Comparison of ENCODE assay signal across 8 cellular contexts in genomic region chr12:76927170-76927784, GRCh38. TPM values are rescaled to one million over a fixed set of nuclear protein-coding genes. Genes with fewer than 3 reads are reported as not detected.
A peak's percentile ranks its signal among the peaks of the same experiment; 100 is the strongest.
DNase-seq lines count a peak whose midpoint lies in the region; ATAC-seq and TF ChIP-seq lines count a peak whose summit lies in the region.

No MANE protein-coding gene starts in this region.

- H3K9me1 ChIP-seq in IMR-90 (ENCODE audit: insufficient read depth, low read length), result peaks cover 3% of the 10 kb centered on the region

- no peak overlapping the region for H3K56ac ChIP-seq in IMR-90 (ENCODE audit: extremely low read depth, insufficient read depth, low read length)

- H3K27me3 ChIP-seq in IMR-90 (ENCODE audit: control insufficient read depth, insufficient read depth, low read length) (no peaks in the 10 kb centered on the region; the same call in 1 of the 2 replicates), left ventricle myocardium inferior (ENCODE audit: low read depth) (peaks cover 7% of the 10 kb centered on the region), testis (no peaks in the 10 kb centered on the region)

- CTCF ChIA-PET in IMR-90 (lab: Yijun Ruan, JAX), result no interaction called here

- TF ChIP-seq RAD21 in IMR-90 (IDR thresholded peaks at IDR 0.05; ENCODE audit: low read length), result peak; percentile 74

- no peak overlapping the region for H4K8ac ChIP-seq in IMR-90 (ENCODE audit: low read depth in 2 of 2, low read length in 2 of 2)

- no peak overlapping the region for H4K91ac ChIP-seq in IMR-90 (ENCODE audit: insufficient read depth, low read depth, low read length)

- intact Hi-C loops in IMR-90 (cut with micrococcal nuclease) (loop anchor here (1.0 to 2.0 kb wide), 2 partner anchors 48 to 306 kb away; partner anchors contain the start of gene CSRP2), left ventricle myocardium inferior (cut with micrococcal nuclease) (no loop called here), testis (cut with DNase I; ENCODE audit: low total_unique reads) (no loop called here)

- H3K18ac ChIP-seq in IMR-90 (ENCODE audit: low read depth, low read length), result no peak overlapping the region

- dilution Hi-C loops in IMR-90 (cut with HindIII; ENCODE audit: low sequenced_read_pairs, unreplicated experiment), result no loop called here

- H2BK120ac ChIP-seq in IMR-90 (ENCODE audit: low read depth, low read length), result no peak overlapping the region

- H3K4me3 ChIP-seq in IMR-90 (ENCODE audit: insufficient read depth, low read depth, low read length) (no peak overlapping the region), left ventricle myocardium inferior (no peak overlapping the region), testis (no peak overlapping the region)

- no peak overlapping the region for H2AFZ ChIP-seq in IMR-90 (replicated peaks; ENCODE audit: low read length, poor library complexity)

- H3K4ac ChIP-seq in IMR-90 (ENCODE audit: low read depth, low read length), result no peak overlapping the region

- H2BK5ac ChIP-seq in IMR-90 (ENCODE audit: low read depth, low read length, poor library complexity, severe bottlenecking), result no peak overlapping the region

- no peak overlapping the region for H2AK5ac ChIP-seq in IMR-90 (ENCODE audit: low read depth, low read length)

- H4K5ac ChIP-seq in IMR-90 (ENCODE audit: low read depth, low read length), result no peak overlapping the region

- peak; percentile 35 for DNase-seq in NCI-H146 (lab: John Stamatoyannopoulos, UW)
- DNase-seq in NCI-H146 treated with DMSO at 0.1 percent for 48 hours (lab: John Stamatoyannopoulos, UW; ENCODE audit: unreplicated experiment), result no peak
- DNase-seq in IMR-90, result peak; percentile 57
- DNase-seq in activated CD4-positive, alpha-beta T cell treated with anti-CD3 and anti-CD28 coated beads, Interleukin-2, amount 50 U/mL, for 48 hours, result peak; percentile 45 to 60
- peak; percentile 18 for DNase-seq in left ventricle myocardium inferior
- peak; percentile 29 for DNase-seq in testis
- DNase-seq in NCI-H1436 (lab: John Stamatoyannopoulos, UW), result no peak

- H3K9me3 ChIP-seq in IMR-90 (ENCODE audit: control insufficient read depth, insufficient read depth, low read length), result no peaks in the 10 kb centered on the region
- H3K9me3 ChIP-seq in left ventricle myocardium inferior (replicated peaks), result no peaks in the 10 kb centered on the region
- H3K9me3 ChIP-seq in testis, result no peaks in the 10 kb centered on the region

- no peak overlapping the region for H2BK20ac ChIP-seq in IMR-90 (ENCODE audit: low read depth, low read length)

- WGBS in IMR-90 (ENCODE audit: extremely low coverage in 2 of 2, insufficient read length in 1 of 2), 2 experiments, result no CpG with 5 or more reads among the region's 2 CpGs
- WGBS in testis, 2 donors, result 65 to 71% methylated on average over 2 of the region's 2 CpGs

- TF ChIP-seq POLR2A in IMR-90 (IDR thresholded peaks at IDR 0.05; ENCODE audit: low read depth, low read length) (no peak), testis (IDR thresholded peaks at IDR 0.05) (no peak), GM18505 (IDR thresholded peaks at IDR 0.05; ENCODE audit: borderline replicate concordance, extremely low read depth, insufficient read depth, insufficient read length) (no peak)

- H3K14ac ChIP-seq in IMR-90 (replicated peaks; ENCODE audit: low read depth, low read length), result no peak overlapping the region

- no peaks in the 10 kb centered on the region for H3K36me3 ChIP-seq in IMR-90 (ENCODE audit: control insufficient read depth, insufficient read depth, low read length)
- H3K36me3 ChIP-seq in left ventricle myocardium inferior, result no peaks in the 10 kb centered on the region
- no peaks in the 10 kb centered on the region for H3K36me3 ChIP-seq in testis (ENCODE audit: low read depth, missing control alignments)

- H4K20me1 ChIP-seq in IMR-90 (ENCODE audit: insufficient read depth, low read length), result no peaks in the 10 kb centered on the region

- no peaks in the 10 kb centered on the region for H3K79me1 ChIP-seq in IMR-90 (ENCODE audit: low read depth in 1 of 2, low read length in 2 of 2)

- no peak overlapping the region for H2BK15ac ChIP-seq in IMR-90 (ENCODE audit: low read depth, low read length)

- no TSS peak for BruUV-seq in IMR-90 (replicated peaks; lab: Mats Ljungman, UMichigan)

- H3K23ac ChIP-seq in IMR-90 (ENCODE audit: low read depth, low read length), result no peak overlapping the region

- no peak overlapping the region for H3K9ac ChIP-seq in IMR-90 (ENCODE audit: low read depth, low read length)

- H3K4me1 ChIP-seq in IMR-90 (ENCODE audit: control insufficient read depth, insufficient read depth, low read length), result peaks cover 3% of the 10 kb centered on the region; the same call in 1 of the 2 replicates
- H3K4me1 ChIP-seq in left ventricle myocardium inferior, result no peaks in the 10 kb centered on the region
- H3K4me1 ChIP-seq in testis, result no peaks in the 10 kb centered on the region

- ATAC-seq in IMR-90 (ENCODE audit: low read depth), result peak; percentile 86
- ATAC-seq in GM18505 (IDR thresholded peaks at IDR 0.05; ENCODE audit: unreplicated experiment), result no peak

- in situ Hi-C loops in IMR-90 (cut with MboI; ENCODE audit: low sequenced_read_pairs), result no loop called here

- no peak overlapping the region for H2AK9ac ChIP-seq in IMR-90 (replicated peaks; ENCODE audit: low read depth, low read length, poor library complexity)

- no peak overlapping the region for H3K27ac ChIP-seq in IMR-90 (ENCODE audit: insufficient read depth, low read length)
- H3K27ac ChIP-seq in left ventricle myocardium inferior (replicated peaks), result no peak overlapping the region
- no peak overlapping the region for H3K27ac ChIP-seq in testis

- H3K4me2 ChIP-seq in IMR-90 (ENCODE audit: low read depth, low read length), result no peak overlapping the region

- peak; percentile 64 for TF ChIP-seq CTCF in IMR-90 (conservative IDR thresholded peaks at IDR 0.05; ENCODE audit: low read depth, low read length)
- TF ChIP-seq CTCF in left ventricle myocardium inferior (IDR thresholded peaks at IDR 0.05; ENCODE audit: borderline replicate concordance), result peak; percentile 64
- peak in 1 of 3 experiments; percentile 27 for TF ChIP-seq CTCF in testis (IDR thresholded peaks at IDR 0.05)

- POLR2A ChIA-PET in IMR-90 (lab: Charles Lee; ENCODE audit: unreplicated experiment), result no interaction called here

TF ChIP-seq in IMR-90, 13 proteins besides CTCF, POLR2A, EP300 and RAD21:
- TF ChIP-seq CHD1 (IDR thresholded peaks at IDR 0.05; ENCODE audit: low read depth, low read length) (no peak), SMC3 (IDR thresholded peaks at IDR 0.05; ENCODE audit: low read depth, low read length) (peak; percentile 66)

RNA-seq across cellular contexts. Expression of gene CSRP2, which starts 48.5 kb away (rescaled TPM):
- 156 and 157 TPM in 2 replicates for total RNA-seq in IMR-90 (2012; rRNA removed)
- 160 and 179 TPM in 2 replicates for polyA plus RNA-seq in IMR-90 (2012; rRNA removed)
- polyA plus RNA-seq in IMR-90 (2012; cell fraction: cytosol; rRNA removed), result 69.1 and 124 TPM in 2 replicates
- 38.8 and 115 TPM in 2 replicates for polyA plus RNA-seq in IMR-90 (2012; cell fraction: nucleus; rRNA removed; ENCODE audit: low replicate concordance)
- 22.8 TPM for total RNA-seq in left ventricle myocardium inferior
- total RNA-seq in testis, result 10 to 100 TPM; 14.0 to 20.1 TPM
- 54.9 TPM for polyA plus RNA-seq in testis (ENCODE audit: insufficient read depth, low read depth, low replicate concordance)

Comparison
In these comparisons a context has a peak if more than half of its experiments do, and no peak if none do; other contexts are left out.
1. DNase-seq: peak in NCI-H146 (single experiment), IMR-90 (single experiment), activated CD4-positive, alpha-beta T cell treated with anti-CD3 and anti-CD28 coated beads, Interleukin-2, amount 50 U/mL, for 48 hours (2 of 2), left ventricle myocardium inferior (single experiment) and testis (single experiment); none in NCI-H146 treated with DMSO at 0.1 percent for 48 hours (single experiment) and NCI-H1436 (single experiment).